ENCODE assay signal across 1 cellular context in the genomic region with DNA sequence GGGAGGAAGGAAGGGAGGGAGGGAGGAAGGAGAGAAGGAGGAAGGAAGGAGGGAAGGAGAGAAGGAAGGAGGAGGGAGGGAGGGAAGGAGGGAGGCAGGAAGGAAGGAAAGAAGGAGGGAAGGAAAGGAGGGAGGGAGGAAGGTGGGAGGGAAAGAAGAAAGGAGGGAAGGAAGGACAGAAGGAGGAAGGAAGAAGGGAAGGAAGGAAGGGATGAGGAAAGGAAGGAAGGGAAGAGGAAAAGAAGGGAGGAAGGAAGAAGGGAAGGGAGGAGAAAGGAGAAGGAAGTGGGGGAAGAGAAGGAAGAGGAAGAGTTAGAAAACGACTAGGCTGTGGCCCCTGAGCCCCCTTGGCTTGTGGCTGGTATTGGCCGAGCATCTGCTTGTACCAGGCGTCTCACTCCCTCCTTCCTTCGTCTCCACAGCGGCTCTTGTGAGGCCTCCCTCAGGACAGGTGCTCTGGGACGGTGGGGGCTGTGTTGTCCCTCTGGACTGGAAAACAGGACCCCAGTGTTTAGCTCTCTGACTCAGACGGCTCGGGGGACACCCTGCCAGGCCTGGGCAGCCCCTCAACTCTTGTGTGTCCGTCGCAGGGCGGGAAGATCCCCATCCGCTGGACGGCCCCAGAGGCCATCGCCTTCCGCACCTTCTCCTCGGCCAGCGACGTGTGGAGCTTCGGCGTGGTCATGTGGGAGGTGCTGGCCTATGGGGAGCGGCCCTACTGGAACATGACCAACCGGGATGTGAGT.
TF ChIP-seq lines count a peak whose summit lies in the region.

No MANE protein-coding gene starts in this region.

TF ChIP-seq in HEK293, 187 proteins besides CTCF, POLR2A, EP300 and RAD21 (continued from another document):
- TF ChIP-seq OVOL3 (tag by site-specific recombination; IDR thresholded peaks at IDR 0.05) (no peak), WT1 (tag by site-specific recombination; IDR thresholded peaks at IDR 0.05) (no peak), ZSCAN30 (tag by site-specific recombination; IDR thresholded peaks at IDR 0.05) (no peak), ZNF560 (tag by site-specific recombination; IDR thresholded peaks at IDR 0.05; ENCODE audit: borderline replicate concordance) (no peak), HOXA7 (CRISPR knock-in tag; IDR thresholded peaks at IDR 0.05; ENCODE audit: borderline replicate concordance) (no peak), OSR2 (tag by site-specific recombination; IDR thresholded peaks at IDR 0.05) (no peak), ZFP41 (tag by site-specific recombination; IDR thresholded peaks at IDR 0.05; ENCODE audit: borderline replicate concordance) (no peak), GLIS2 (tag by site-specific recombination; IDR thresholded peaks at IDR 0.05) (no peak), SP3 (tag by site-specific recombination; IDR thresholded peaks at IDR 0.05) (no peak), MEIS1 (CRISPR knock-in tag; IDR thresholded peaks at IDR 0.05; ENCODE audit: borderline replicate concordance) (no peak), ZNF544 (tag by site-specific recombination; IDR thresholded peaks at IDR 0.05) (no peak), ZSCAN23 (tag by site-specific recombination; IDR thresholded peaks at IDR 0.05) (no peak), ZNF596 (tag by site-specific recombination; IDR thresholded peaks at IDR 0.05) (no peak), ZNF791 (tag by site-specific recombination; IDR thresholded peaks at IDR 0.05) (no peak), ZNF707 (tag by site-specific recombination; IDR thresholded peaks at IDR 0.05) (no peak), ZNF248 (tag by site-specific recombination; IDR thresholded peaks at IDR 0.05) (no peak), ZNF174 (tag by site-specific recombination; IDR thresholded peaks at IDR 0.05) (no peak)
- TF ChIP-seq, protein P1, sequence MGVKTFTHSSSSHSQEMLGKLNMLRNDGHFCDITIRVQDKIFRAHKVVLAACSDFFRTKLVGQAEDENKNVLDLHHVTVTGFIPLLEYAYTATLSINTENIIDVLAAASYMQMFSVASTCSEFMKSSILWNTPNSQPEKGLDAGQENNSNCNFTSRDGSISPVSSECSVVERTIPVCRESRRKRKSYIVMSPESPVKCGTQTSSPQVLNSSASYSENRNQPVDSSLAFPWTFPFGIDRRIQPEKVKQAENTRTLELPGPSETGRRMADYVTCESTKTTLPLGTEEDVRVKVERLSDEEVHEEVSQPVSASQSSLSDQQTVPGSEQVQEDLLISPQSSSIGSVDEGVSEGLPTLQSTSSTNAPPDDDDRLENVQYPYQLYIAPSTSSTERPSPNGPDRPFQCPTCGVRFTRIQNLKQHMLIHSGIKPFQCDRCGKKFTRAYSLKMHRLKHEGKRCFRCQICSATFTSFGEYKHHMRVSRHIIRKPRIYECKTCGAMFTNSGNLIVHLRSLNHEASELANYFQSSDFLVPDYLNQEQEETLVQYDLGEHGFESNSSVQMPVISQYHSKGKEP (tag by site-specific recombination; IDR thresholded peaks at IDR 0.05) = no peak
- TF ChIP-seq, protein P2, sequence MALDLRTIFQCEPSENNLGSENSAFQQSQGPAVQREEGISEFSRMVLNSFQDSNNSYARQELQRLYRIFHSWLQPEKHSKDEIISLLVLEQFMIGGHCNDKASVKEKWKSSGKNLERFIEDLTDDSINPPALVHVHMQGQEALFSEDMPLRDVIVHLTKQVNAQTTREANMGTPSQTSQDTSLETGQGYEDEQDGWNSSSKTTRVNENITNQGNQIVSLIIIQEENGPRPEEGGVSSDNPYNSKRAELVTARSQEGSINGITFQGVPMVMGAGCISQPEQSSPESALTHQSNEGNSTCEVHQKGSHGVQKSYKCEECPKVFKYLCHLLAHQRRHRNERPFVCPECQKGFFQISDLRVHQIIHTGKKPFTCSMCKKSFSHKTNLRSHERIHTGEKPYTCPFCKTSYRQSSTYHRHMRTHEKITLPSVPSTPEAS (tag by site-specific recombination; IDR thresholded peaks at IDR 0.05) = no peak
- TF ChIP-seq, protein P3, sequence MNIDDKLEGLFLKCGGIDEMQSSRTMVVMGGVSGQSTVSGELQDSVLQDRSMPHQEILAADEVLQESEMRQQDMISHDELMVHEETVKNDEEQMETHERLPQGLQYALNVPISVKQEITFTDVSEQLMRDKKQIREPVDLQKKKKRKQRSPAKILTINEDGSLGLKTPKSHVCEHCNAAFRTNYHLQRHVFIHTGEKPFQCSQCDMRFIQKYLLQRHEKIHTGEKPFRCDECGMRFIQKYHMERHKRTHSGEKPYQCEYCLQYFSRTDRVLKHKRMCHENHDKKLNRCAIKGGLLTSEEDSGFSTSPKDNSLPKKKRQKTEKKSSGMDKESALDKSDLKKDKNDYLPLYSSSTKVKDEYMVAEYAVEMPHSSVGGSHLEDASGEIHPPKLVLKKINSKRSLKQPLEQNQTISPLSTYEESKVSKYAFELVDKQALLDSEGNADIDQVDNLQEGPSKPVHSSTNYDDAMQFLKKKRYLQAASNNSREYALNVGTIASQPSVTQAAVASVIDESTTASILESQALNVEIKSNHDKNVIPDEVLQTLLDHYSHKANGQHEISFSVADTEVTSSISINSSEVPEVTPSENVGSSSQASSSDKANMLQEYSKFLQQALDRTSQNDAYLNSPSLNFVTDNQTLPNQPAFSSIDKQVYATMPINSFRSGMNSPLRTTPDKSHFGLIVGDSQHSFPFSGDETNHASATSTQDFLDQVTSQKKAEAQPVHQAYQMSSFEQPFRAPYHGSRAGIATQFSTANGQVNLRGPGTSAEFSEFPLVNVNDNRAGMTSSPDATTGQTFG (tag by site-specific recombination; IDR thresholded peaks at IDR 0.05; ENCODE audit: borderline replicate concordance) = peak; percentile 66; the same call in 1 of the 2 replicates
- TF ChIP-seq, protein P4, sequence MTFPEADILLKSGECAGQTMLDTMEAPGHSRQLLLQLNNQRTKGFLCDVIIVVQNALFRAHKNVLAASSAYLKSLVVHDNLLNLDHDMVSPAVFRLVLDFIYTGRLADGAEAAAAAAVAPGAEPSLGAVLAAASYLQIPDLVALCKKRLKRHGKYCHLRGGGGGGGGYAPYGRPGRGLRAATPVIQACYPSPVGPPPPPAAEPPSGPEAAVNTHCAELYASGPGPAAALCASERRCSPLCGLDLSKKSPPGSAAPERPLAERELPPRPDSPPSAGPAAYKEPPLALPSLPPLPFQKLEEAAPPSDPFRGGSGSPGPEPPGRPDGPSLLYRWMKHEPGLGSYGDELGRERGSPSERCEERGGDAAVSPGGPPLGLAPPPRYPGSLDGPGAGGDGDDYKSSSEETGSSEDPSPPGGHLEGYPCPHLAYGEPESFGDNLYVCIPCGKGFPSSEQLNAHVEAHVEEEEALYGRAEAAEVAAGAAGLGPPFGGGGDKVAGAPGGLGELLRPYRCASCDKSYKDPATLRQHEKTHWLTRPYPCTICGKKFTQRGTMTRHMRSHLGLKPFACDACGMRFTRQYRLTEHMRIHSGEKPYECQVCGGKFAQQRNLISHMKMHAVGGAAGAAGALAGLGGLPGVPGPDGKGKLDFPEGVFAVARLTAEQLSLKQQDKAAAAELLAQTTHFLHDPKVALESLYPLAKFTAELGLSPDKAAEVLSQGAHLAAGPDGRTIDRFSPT (tag by site-specific recombination; IDR thresholded peaks at IDR 0.05) = no peak
- TF ChIP-seq, protein P5, sequence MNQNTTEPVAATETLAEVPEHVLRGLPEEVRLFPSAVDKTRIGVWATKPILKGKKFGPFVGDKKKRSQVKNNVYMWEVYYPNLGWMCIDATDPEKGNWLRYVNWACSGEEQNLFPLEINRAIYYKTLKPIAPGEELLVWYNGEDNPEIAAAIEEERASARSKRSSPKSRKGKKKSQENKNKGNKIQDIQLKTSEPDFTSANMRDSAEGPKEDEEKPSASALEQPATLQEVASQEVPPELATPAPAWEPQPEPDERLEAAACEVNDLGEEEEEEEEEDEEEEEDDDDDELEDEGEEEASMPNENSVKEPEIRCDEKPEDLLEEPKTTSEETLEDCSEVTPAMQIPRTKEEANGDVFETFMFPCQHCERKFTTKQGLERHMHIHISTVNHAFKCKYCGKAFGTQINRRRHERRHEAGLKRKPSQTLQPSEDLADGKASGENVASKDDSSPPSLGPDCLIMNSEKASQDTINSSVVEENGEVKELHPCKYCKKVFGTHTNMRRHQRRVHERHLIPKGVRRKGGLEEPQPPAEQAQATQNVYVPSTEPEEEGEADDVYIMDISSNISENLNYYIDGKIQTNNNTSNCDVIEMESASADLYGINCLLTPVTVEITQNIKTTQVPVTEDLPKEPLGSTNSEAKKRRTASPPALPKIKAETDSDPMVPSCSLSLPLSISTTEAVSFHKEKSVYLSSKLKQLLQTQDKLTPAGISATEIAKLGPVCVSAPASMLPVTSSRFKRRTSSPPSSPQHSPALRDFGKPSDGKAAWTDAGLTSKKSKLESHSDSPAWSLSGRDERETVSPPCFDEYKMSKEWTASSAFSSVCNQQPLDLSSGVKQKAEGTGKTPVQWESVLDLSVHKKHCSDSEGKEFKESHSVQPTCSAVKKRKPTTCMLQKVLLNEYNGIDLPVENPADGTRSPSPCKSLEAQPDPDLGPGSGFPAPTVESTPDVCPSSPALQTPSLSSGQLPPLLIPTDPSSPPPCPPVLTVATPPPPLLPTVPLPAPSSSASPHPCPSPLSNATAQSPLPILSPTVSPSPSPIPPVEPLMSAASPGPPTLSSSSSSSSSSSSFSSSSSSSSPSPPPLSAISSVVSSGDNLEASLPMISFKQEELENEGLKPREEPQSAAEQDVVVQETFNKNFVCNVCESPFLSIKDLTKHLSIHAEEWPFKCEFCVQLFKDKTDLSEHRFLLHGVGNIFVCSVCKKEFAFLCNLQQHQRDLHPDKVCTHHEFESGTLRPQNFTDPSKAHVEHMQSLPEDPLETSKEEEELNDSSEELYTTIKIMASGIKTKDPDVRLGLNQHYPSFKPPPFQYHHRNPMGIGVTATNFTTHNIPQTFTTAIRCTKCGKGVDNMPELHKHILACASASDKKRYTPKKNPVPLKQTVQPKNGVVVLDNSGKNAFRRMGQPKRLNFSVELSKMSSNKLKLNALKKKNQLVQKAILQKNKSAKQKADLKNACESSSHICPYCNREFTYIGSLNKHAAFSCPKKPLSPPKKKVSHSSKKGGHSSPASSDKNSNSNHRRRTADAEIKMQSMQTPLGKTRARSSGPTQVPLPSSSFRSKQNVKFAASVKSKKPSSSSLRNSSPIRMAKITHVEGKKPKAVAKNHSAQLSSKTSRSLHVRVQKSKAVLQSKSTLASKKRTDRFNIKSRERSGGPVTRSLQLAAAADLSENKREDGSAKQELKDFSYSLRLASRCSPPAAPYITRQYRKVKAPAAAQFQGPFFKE (tag by site-specific recombination; IDR thresholded peaks at IDR 0.05; ENCODE audit: borderline replicate concordance) = no peak
- TF ChIP-seq, protein P6, sequence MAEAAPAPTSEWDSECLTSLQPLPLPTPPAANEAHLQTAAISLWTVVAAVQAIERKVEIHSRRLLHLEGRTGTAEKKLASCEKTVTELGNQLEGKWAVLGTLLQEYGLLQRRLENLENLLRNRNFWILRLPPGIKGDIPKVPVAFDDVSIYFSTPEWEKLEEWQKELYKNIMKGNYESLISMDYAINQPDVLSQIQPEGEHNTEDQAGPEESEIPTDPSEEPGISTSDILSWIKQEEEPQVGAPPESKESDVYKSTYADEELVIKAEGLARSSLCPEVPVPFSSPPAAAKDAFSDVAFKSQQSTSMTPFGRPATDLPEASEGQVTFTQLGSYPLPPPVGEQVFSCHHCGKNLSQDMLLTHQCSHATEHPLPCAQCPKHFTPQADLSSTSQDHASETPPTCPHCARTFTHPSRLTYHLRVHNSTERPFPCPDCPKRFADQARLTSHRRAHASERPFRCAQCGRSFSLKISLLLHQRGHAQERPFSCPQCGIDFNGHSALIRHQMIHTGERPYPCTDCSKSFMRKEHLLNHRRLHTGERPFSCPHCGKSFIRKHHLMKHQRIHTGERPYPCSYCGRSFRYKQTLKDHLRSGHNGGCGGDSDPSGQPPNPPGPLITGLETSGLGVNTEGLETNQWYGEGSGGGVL (tag by site-specific recombination; IDR thresholded peaks at IDR 0.05) = no peak
- TF ChIP-seq, protein P7, sequence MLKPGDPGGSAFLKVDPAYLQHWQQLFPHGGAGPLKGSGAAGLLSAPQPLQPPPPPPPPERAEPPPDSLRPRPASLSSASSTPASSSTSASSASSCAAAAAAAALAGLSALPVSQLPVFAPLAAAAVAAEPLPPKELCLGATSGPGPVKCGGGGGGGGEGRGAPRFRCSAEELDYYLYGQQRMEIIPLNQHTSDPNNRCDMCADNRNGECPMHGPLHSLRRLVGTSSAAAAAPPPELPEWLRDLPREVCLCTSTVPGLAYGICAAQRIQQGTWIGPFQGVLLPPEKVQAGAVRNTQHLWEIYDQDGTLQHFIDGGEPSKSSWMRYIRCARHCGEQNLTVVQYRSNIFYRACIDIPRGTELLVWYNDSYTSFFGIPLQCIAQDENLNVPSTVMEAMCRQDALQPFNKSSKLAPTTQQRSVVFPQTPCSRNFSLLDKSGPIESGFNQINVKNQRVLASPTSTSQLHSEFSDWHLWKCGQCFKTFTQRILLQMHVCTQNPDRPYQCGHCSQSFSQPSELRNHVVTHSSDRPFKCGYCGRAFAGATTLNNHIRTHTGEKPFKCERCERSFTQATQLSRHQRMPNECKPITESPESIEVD (tag by site-specific recombination; IDR thresholded peaks at IDR 0.05) = no peak
- TF ChIP-seq, protein P8, sequence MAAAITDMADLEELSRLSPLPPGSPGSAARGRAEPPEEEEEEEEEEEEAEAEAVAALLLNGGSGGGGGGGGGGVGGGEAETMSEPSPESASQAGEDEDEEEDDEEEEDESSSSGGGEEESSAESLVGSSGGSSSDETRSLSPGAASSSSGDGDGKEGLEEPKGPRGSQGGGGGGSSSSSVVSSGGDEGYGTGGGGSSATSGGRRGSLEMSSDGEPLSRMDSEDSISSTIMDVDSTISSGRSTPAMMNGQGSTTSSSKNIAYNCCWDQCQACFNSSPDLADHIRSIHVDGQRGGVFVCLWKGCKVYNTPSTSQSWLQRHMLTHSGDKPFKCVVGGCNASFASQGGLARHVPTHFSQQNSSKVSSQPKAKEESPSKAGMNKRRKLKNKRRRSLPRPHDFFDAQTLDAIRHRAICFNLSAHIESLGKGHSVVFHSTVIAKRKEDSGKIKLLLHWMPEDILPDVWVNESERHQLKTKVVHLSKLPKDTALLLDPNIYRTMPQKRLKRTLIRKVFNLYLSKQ (tag by site-specific recombination; IDR thresholded peaks at IDR 0.05; ENCODE audit: borderline replicate concordance) = no peak
